8 cellular contexts compared by ENCODE assay signal in genomic region chrY:19075471-19076253, GRCh38.
DNase-seq lines count a peak whose midpoint lies in the region; TF ChIP-seq lines count a peak whose summit lies in the region.

No MANE protein-coding gene starts in this region.

- H3K27ac ChIP-seq in thymus (ENCODE audit: low read depth): peak overlapping the region; percentile 83
- no peak overlapping the region for H3K27ac ChIP-seq in hepatocyte

- no peaks in the 10 kb centered on the region for H3K79me2 ChIP-seq in hepatocyte

- 10% methylated on average over 28 of the region's 28 CpGs for WGBS in thymus
- WGBS in hepatocyte (ENCODE audit: low lambda C conversion rate, missing lambda C conversion rate): no CpG with 5 or more reads among the region's 28 CpGs

- H3K4me3 ChIP-seq in iPS-11a (ENCODE audit: low read depth, low read length) (peak overlapping the region; percentile 63), thymus (ENCODE audit: low read length) (peak overlapping the region; percentile 78), hepatocyte (no peak overlapping the region)

- H3K9me3 ChIP-seq in thymus (ENCODE audit: control insufficient read depth): no peaks in the 10 kb centered on the region
- H3K9me3 ChIP-seq in hepatocyte (ENCODE audit: low read depth): no peaks in the 10 kb centered on the region

- H3K4me3 Mint-ChIP-seq in activated T-cell treated with anti-CD3 and anti-CD28 coated beads, Interleukin-2, amount 50 U/mL, for 24 hours: no peak overlapping the region
- peak overlapping the region; percentile 81 for H3K4me3 Mint-ChIP-seq in activated T-helper 2 cell treated with anti-CD3 and anti-CD28 coated beads, Interferon-gamma antibody, Interleukin-2, Interleukin-4, amounts not matched to agents 10 μg/mL and 5 μg/mL and 100 μg/mL, durations not matched to agents 14 hours and 24 hours and 36 hours (ENCODE audit: low read depth)

- no peak overlapping the region for H2AFZ ChIP-seq in hepatocyte

- H3K27ac Mint-ChIP-seq in activated T-cell treated with anti-CD3 and anti-CD28 coated beads, Interleukin-2, amount 50 U/mL, for 24 hours: no peak overlapping the region
- peak overlapping the region; percentile 57 for H3K27ac Mint-ChIP-seq in activated T-helper 2 cell treated with anti-CD3 and anti-CD28 coated beads, Interferon-gamma antibody, Interleukin-2, Interleukin-4, amounts not matched to agents 10 μg/mL and 5 μg/mL and 100 μg/mL, durations not matched to agents 14 hours and 24 hours and 36 hours

- H3K36me3 ChIP-seq in thymus (ENCODE audit: control insufficient read depth, insufficient read depth) (no peaks in the 10 kb centered on the region), hepatocyte (replicated peaks; ENCODE audit: insufficient read depth, low read depth) (no peaks in the 10 kb centered on the region)

- no peaks in the 10 kb centered on the region for H3K27me3 Mint-ChIP-seq in activated T-cell treated with anti-CD3 and anti-CD28 coated beads, Interleukin-2, amount 50 U/mL, for 24 hours
- H3K27me3 Mint-ChIP-seq in activated T-helper 2 cell treated with anti-CD3 and anti-CD28 coated beads, Interferon-gamma antibody, Interleukin-2, Interleukin-4, amounts not matched to agents 10 μg/mL and 5 μg/mL and 100 μg/mL, durations not matched to agents 14 hours and 24 hours and 36 hours (ENCODE audit: low read depth): peaks cover 4% of the 10 kb centered on the region

- TF ChIP-seq CTCF in hepatocyte (IDR thresholded peaks at IDR 0.05; ENCODE audit: poor library complexity): no peak

- H3K4me2 ChIP-seq in hepatocyte: no peak overlapping the region

- H3K27me3 ChIP-seq in thymus (ENCODE audit: control insufficient read depth, insufficient read depth): no peaks in the 10 kb centered on the region
- H3K27me3 ChIP-seq in hepatocyte: no peaks in the 10 kb centered on the region

- H3K4me1 Mint-ChIP-seq in activated T-cell treated with anti-CD3 and anti-CD28 coated beads, Interleukin-2, amount 50 U/mL, for 24 hours (ENCODE audit: low read depth): no peaks in the 10 kb centered on the region
- peaks cover 12% of the 10 kb centered on the region for H3K4me1 Mint-ChIP-seq in activated T-helper 2 cell treated with anti-CD3 and anti-CD28 coated beads, Interferon-gamma antibody, Interleukin-2, Interleukin-4, amounts not matched to agents 10 μg/mL and 5 μg/mL and 100 μg/mL, durations not matched to agents 14 hours and 24 hours and 36 hours (ENCODE audit: low read depth)

- no peaks in the 10 kb centered on the region for H3K36me3 Mint-ChIP-seq in activated T-cell treated with anti-CD3 and anti-CD28 coated beads, Interleukin-2, amount 50 U/mL, for 24 hours (ENCODE audit: low read depth)
- peaks cover 4% of the 10 kb centered on the region for H3K36me3 Mint-ChIP-seq in activated T-helper 2 cell treated with anti-CD3 and anti-CD28 coated beads, Interferon-gamma antibody, Interleukin-2, Interleukin-4, amounts not matched to agents 10 μg/mL and 5 μg/mL and 100 μg/mL, durations not matched to agents 14 hours and 24 hours and 36 hours (ENCODE audit: low read depth)

- no peaks in the 10 kb centered on the region for H3K9me2 ChIP-seq in hepatocyte (replicated peaks; ENCODE audit: insufficient read depth)

- no peaks in the 10 kb centered on the region for H4K20me1 ChIP-seq in hepatocyte (ENCODE audit: insufficient read depth, poor library complexity, severe bottlenecking)

- H3K9me3 Mint-ChIP-seq in activated T-cell treated with anti-CD3 and anti-CD28 coated beads, Interleukin-2, amount 50 U/mL, for 24 hours: no peaks in the 10 kb centered on the region
- H3K9me3 Mint-ChIP-seq in activated T-helper 2 cell treated with anti-CD3 and anti-CD28 coated beads, Interferon-gamma antibody, Interleukin-2, Interleukin-4, amounts not matched to agents 10 μg/mL and 5 μg/mL and 100 μg/mL, durations not matched to agents 14 hours and 24 hours and 36 hours: no peaks in the 10 kb centered on the region

- H3K4me1 ChIP-seq in thymus (ENCODE audit: control insufficient read depth, insufficient read depth, low read length) (no peaks in the 10 kb centered on the region), hepatocyte (ENCODE audit: insufficient read depth) (no peaks in the 10 kb centered on the region)

- intact Hi-C loops in activated T-helper 2 cell treated with anti-CD3 and anti-CD28 coated beads, Interferon-gamma antibody, Interleukin-2, Interleukin-4, amounts not matched to agents 10 μg/mL and 5 μg/mL and 100 μg/mL, durations not matched to agents 14 hours and 24 hours and 36 hours (cut with micrococcal nuclease): loop anchor here (2.0 to 10.0 kb wide), 2 partner anchors 55 to 61 kb away; no protein-coding TSS in a partner anchor

- DNase-seq in activated T-cell treated with anti-CD3 and anti-CD28 coated beads for 24 hours (ENCODE audit: low read depth) (peak; percentile 10), NCI-H82 treated with DMSO at 0.1 percent for 48 hours (lab: John Stamatoyannopoulos, UW; ENCODE audit: unreplicated experiment) (no peak), NCI-H2081 (lab: John Stamatoyannopoulos, UW) (no peak), hepatocyte (ENCODE audit: low spot score) (no peak)
- DNase-seq in activated T-cell treated with anti-CD3 and anti-CD28 coated beads, Interleukin-2, amount 50 U/mL, for 24 hours: no peak
- DNase-seq in activated T-helper 2 cell treated with anti-CD3 and anti-CD28 coated beads, Interferon-gamma antibody, Interleukin-2, Interleukin-4, amounts not matched to agents 10 μg/mL and 5 μg/mL and 100 μg/mL, durations not matched to agents 14 hours and 24 hours and 36 hours (ENCODE audit: low spot score): peak; percentile 9

Comparison
In these comparisons a context has a peak if more than half of its experiments do, and no peak if none do; other contexts are left out.
1. DNase-seq: peak in activated T-cell treated with anti-CD3 and anti-CD28 coated beads for 24 hours (single experiment) and activated T-helper 2 cell treated with anti-CD3 and anti-CD28 coated beads, Interferon-gamma antibody, Interleukin-2, Interleukin-4, amounts not matched to agents 10 μg/mL and 5 μg/mL and 100 μg/mL, durations not matched to agents 14 hours and 24 hours and 36 hours (single experiment); none in activated T-cell treated with anti-CD3 and anti-CD28 coated beads, Interleukin-2, amount 50 U/mL, for 24 hours (single experiment), NCI-H82 treated with DMSO at 0.1 percent for 48 hours (single experiment), NCI-H2081 (0 of 2) and hepatocyte (single experiment).